In the genomic region with DNA sequence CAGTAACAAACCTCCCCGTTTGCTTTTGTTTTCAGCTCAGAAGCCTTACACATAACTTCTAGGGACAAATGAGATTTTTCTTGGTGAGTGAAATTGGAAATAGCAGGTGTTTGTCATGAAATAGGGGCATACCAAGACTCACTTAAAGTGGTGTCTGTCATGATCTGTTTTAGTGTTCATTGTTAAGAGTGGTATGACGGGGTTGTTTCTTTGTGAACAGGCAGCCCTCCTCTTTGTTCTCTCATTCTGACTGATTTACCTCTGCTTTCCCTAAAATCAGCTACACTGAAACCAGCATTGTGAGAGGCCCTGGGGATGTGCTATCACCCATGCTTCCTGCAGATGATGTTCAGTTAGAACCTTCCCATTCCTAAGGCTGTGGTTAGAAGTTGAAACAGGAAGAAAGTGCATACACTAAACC, we compare ENCODE assay signal across 8 cellular contexts. TPM values are rescaled to one million over a fixed set of nuclear protein-coding genes. Genes with fewer than 3 reads are reported as not detected.
DNase-seq lines count a peak whose midpoint lies in the region; ATAC-seq, FAIRE-seq and TF ChIP-seq lines count a peak whose summit lies in the region.

No MANE protein-coding gene starts in this region.

- TF ChIP-seq CTCF in dorsolateral prefrontal cortex (IDR thresholded peaks at IDR 0.05 in 54 of 56, conservative IDR thresholded peaks at IDR 0.05 in 2 of 56; ENCODE audit: low read depth in 1 of 56, partially characterized antibody in 56 of 56) = no peak

- ATAC-seq in GM18511 (IDR thresholded peaks at IDR 0.05; ENCODE audit: unreplicated experiment) (peak; percentile 52), GM21717 (IDR thresholded peaks at IDR 0.05; ENCODE audit: unreplicated experiment) (peak; percentile 61)

- peak overlapping the region; percentile 30 for H3K4me3 ChIP-seq in Jurkat, Clone E6-1 (ENCODE audit: low read length)
- no peak overlapping the region for H3K4me3 ChIP-seq in dorsolateral prefrontal cortex

- DNase-seq in Jurkat, Clone E6-1 (ENCODE audit: low read depth, low spot score) = peak; percentile 84
- peak; percentile 7 for DNase-seq in central memory CD4-positive, alpha-beta T cell
- DNase-seq in HUDEP-2 (lab: John Stamatoyannopoulos, UW; ENCODE audit: unreplicated experiment in 76 of 76) (no peak), DMS 273 (lab: John Stamatoyannopoulos, UW; ENCODE audit: unreplicated experiment) (no peak), dorsolateral prefrontal cortex (no peak), H54 (ENCODE audit: insufficient read length, low spot score) (no peak)

- intact Hi-C loops in dorsolateral prefrontal cortex (cut with DNase I) = loop anchor here (5.0 to 10.0 kb wide), 8 partner anchors 140 to 957 kb away; a partner anchor contains a TSS

- peaks cover 0 to 4% (median 0%) of the 10 kb centered on the region in 45 donors for H3K27me3 ChIP-seq in dorsolateral prefrontal cortex

- H3K27ac ChIP-seq in dorsolateral prefrontal cortex = no peak overlapping the region

- TF ChIP-seq POLR2A in H54 (IDR thresholded peaks at IDR 0.05; ENCODE audit: low read depth, low read length) = no peak

- FAIRE-seq in H54 (lab: Jason Lieb, UNC) = no peak

RNA-seq across cellular contexts. Expression of a gene that starts 2.5 kb away (rescaled TPM):
- 4.1 TPM for polyA plus RNA-seq in Jurkat, Clone E6-1 (2012; ENCODE audit: insufficient read depth, insufficient read length)
- 10 to 100 TPM in 91 of 120 experiments, 1 to 10 TPM in 29; 8.1 to 22.9 (median 11.5) TPM for total RNA-seq in dorsolateral prefrontal cortex

Comparison
In these comparisons a context has a peak if more than half of its experiments do, and no peak if none do; other contexts are left out.
1. DNase-seq: peak in Jurkat, Clone E6-1 (single experiment) and central memory CD4-positive, alpha-beta T cell (single experiment); none in HUDEP-2 (0 of 76), DMS 273 (single experiment), dorsolateral prefrontal cortex (0 of 10) and H54 (single experiment).